1 cellular context compared by ENCODE assay signal in genomic region chr17:79074650-79075432, GRCh38.
TF ChIP-seq lines count a peak whose summit lies in the region.

TSS of gene ENGASE (plus strand) at chr17:79074824. CDS start at chr17:79074945, 121 bp downstream.

TF ChIP-seq in K562, 482 proteins besides CTCF, POLR2A, EP300 and RAD21 (continued from another document and continues in another):
- TF ChIP-seq BCLAF1 (IDR thresholded peaks at IDR 0.05; ENCODE audit: borderline replicate concordance in 1 of 2, control insufficient read depth in 1 of 2, low read depth in 2 of 2, low read length in 1 of 2), result no peak
- TF ChIP-seq MYC (IDR thresholded peaks at IDR 0.05; ENCODE audit: low read depth, low read length), result peak; percentile 45; the same call in 1 of the 2 replicates
- no peak for TF ChIP-seq MYC (CRISPR knock-in tag; IDR thresholded peaks at IDR 0.05; ENCODE audit: borderline replicate concordance, low read depth)
- 0 out of 4 replicates have a peak, but pooled peaks of 1 of the 2 experiments have one; percentile 34 for TF ChIP-seq TBL1XR1 (IDR thresholded peaks at IDR 0.05; ENCODE audit: low read length in 2 of 2)
- TF ChIP-seq TAF15 (IDR thresholded peaks at IDR 0.05; ENCODE audit: low read depth, low read length), result no peak
- TF ChIP-seq ZNF699 (CRISPR knock-in tag; IDR thresholded peaks at IDR 0.05; ENCODE audit: insufficient replicate concordance), result no peak
- TF ChIP-seq PCBP1 (IDR thresholded peaks at IDR 0.05; ENCODE audit: low read depth, low read length, poor library complexity, severe bottlenecking), result no peak
- peak; percentile 48 to 88 (median 82) for TF ChIP-seq YY1 (IDR thresholded peaks at IDR 0.05; ENCODE audit: borderline replicate concordance in 1 of 3, control insufficient read depth in 1 of 3, extremely low read depth in 1 of 3, insufficient read depth in 3 of 3, insufficient read length in 1 of 3, insufficient replicate concordance in 2 of 3, low read depth in 1 of 3, low read length in 2 of 3)
- peak; percentile 7; the same call in 1 of the 2 replicates for TF ChIP-seq PHTF2 (CRISPR knock-in tag; IDR thresholded peaks at IDR 0.05)
- TF ChIP-seq CHAMP1 (IDR thresholded peaks at IDR 0.05), result no peak
- TF ChIP-seq ETS2 (tag; IDR thresholded peaks at IDR 0.05; ENCODE audit: borderline replicate concordance, poor library complexity, severe bottlenecking), result no peak
- no peak for TF ChIP-seq TOE1 (IDR thresholded peaks at IDR 0.05; ENCODE audit: borderline replicate concordance)
- 0 out of 2 replicates have a peak, but pooled peaks have one; percentile 42 for TF ChIP-seq TOE1 (CRISPR knock-in tag; IDR thresholded peaks at IDR 0.05; ENCODE audit: borderline replicate concordance, low read depth)
- 0 out of 2 replicates have a peak, but pooled peaks have one; percentile 6 for TF ChIP-seq JUND (IDR thresholded peaks at IDR 0.05; ENCODE audit: borderline replicate concordance, low read depth, low read length)
- TF ChIP-seq JUND (tag; IDR thresholded peaks at IDR 0.05; ENCODE audit: borderline replicate concordance, low read depth, low read length), result 0 out of 3 replicates have a peak, but pooled peaks have one; percentile 2
- no peak for TF ChIP-seq ESRRB (CRISPR knock-in tag; IDR thresholded peaks at IDR 0.05; ENCODE audit: borderline replicate concordance)
- 0 out of 4 replicates have a peak, but pooled peaks of 1 of the 2 experiments have one; percentile 24 for TF ChIP-seq MNT (conservative IDR thresholded peaks at IDR 0.05)
- peak; percentile 26; the same call in 1 of the 2 replicates for TF ChIP-seq VEZF1 (CRISPR knock-in tag; IDR thresholded peaks at IDR 0.05)
- no peak for TF ChIP-seq CBX3 (IDR thresholded peaks at IDR 0.05; ENCODE audit: borderline replicate concordance in 1 of 2, low read length in 2 of 2)
- no peak for TF ChIP-seq CHD2 (IDR thresholded peaks at IDR 0.05; ENCODE audit: low read depth, low read length)
- TF ChIP-seq TGIF2 (CRISPR knock-in tag; IDR thresholded peaks at IDR 0.05), result no peak
- TF ChIP-seq ADNP (tag; IDR thresholded peaks at IDR 0.05), result no peak
- TF ChIP-seq RBM17 (IDR thresholded peaks at IDR 0.05; ENCODE audit: borderline replicate concordance, low read depth, low read length), result no peak
- TF ChIP-seq MTA3 (IDR thresholded peaks at IDR 0.05; ENCODE audit: borderline replicate concordance), result peak; percentile 43; the same call in 1 of the 2 replicates
- TF ChIP-seq GTF2E2 (tag; IDR thresholded peaks at IDR 0.05), result peak; percentile 97
- no peak for TF ChIP-seq MYNN (IDR thresholded peaks at IDR 0.05)
- TF ChIP-seq MYNN (CRISPR knock-in tag; IDR thresholded peaks at IDR 0.05), result no peak
- TF ChIP-seq NFYB (IDR thresholded peaks at IDR 0.05; ENCODE audit: extremely low read depth, insufficient read length), result peak; percentile 25
- peak; percentile 45 for TF ChIP-seq SAP30 (IDR thresholded peaks at IDR 0.05; ENCODE audit: borderline replicate concordance, insufficient read depth, low read depth, low read length, poor library complexity, severe bottlenecking)
- TF ChIP-seq PPARD (CRISPR knock-in tag; IDR thresholded peaks at IDR 0.05), result no peak
- TF ChIP-seq RBM22 (IDR thresholded peaks at IDR 0.05; ENCODE audit: low read depth, low read length, poor library complexity, severe bottlenecking), result no peak
- TF ChIP-seq KLF13 (tag; IDR thresholded peaks at IDR 0.05; ENCODE audit: borderline replicate concordance, low read depth), result peak; percentile 51; the same call in 1 of the 2 replicates
- TF ChIP-seq HMGN3 (IDR thresholded peaks at IDR 0.05; ENCODE audit: borderline replicate concordance, extremely low read depth, insufficient read length, low read depth, low read length), result peak; percentile 58
- TF ChIP-seq PHF8 (IDR thresholded peaks at IDR 0.05; ENCODE audit: borderline replicate concordance, low read length), result peak; percentile 82; the same call in 1 of the 2 replicates
- TF ChIP-seq RBBP5 (IDR thresholded peaks at IDR 0.05; ENCODE audit: borderline replicate concordance, insufficient read depth, low read length, poor library complexity, severe bottlenecking), result peak; percentile 66
- TF ChIP-seq ZMIZ1 (IDR thresholded peaks at IDR 0.05; ENCODE audit: low read depth in 2 of 2, low read length in 2 of 2), result no peak
- TF ChIP-seq CLOCK (CRISPR knock-in tag; IDR thresholded peaks at IDR 0.05; ENCODE audit: borderline replicate concordance), result no peak
- TF ChIP-seq TCF7L2 (IDR thresholded peaks at IDR 0.05; ENCODE audit: low read depth, low read length), result no peak
- no peak for TF ChIP-seq FOXA3 (CRISPR knock-in tag; conservative IDR thresholded peaks at IDR 0.05 in 1 of 2, IDR thresholded peaks at IDR 0.05 in 1 of 2)
- TF ChIP-seq ZNF395 (CRISPR knock-in tag; IDR thresholded peaks at IDR 0.05), result peak; percentile 33; the same call in 1 of the 2 replicates
- no peak for TF ChIP-seq SAFB2 (IDR thresholded peaks at IDR 0.05; ENCODE audit: borderline replicate concordance, low read depth, low read length, severe bottlenecking)
- TF ChIP-seq GMEB1 (CRISPR knock-in tag; IDR thresholded peaks at IDR 0.05), result peak; percentile 74
- no peak for TF ChIP-seq ZBED1 (IDR thresholded peaks at IDR 0.05)
- TF ChIP-seq TEAD1 (CRISPR knock-in tag; IDR thresholded peaks at IDR 0.05), result no peak
